24 cellular contexts compared by ENCODE assay signal in genomic region chr12:62966990-62967506, GRCh38. TPM values are rescaled to one million over a fixed set of nuclear protein-coding genes. Genes with fewer than 3 reads are reported as not detected.
DNase-seq lines count a peak whose midpoint lies in the region; ATAC-seq, FAIRE-seq and TF ChIP-seq lines count a peak whose summit lies in the region.
"Had no signal": no experiment of that assay in that cellular context is flagged by ENCODE, and none has a peak within 500 bp of the region (broad histone marks: within the 10 kb centered on the region; RNA-seq: fewer than 3 reads in every experiment).

No MANE protein-coding gene starts in this region.

- H3K4me1 Mint-ChIP-seq in osteocyte (ENCODE audit: unreplicated experiment) = peaks cover 52% of the 10 kb centered on the region
- H3K4me1 Mint-ChIP-seq: T-cell had no signal

- ATAC-seq in GM19023 (IDR thresholded peaks at IDR 0.05; ENCODE audit: unreplicated experiment) (no peak), HG03045 (IDR thresholded peaks at IDR 0.05; ENCODE audit: unreplicated experiment) (no peak), left lung (no peak)
- ATAC-seq: CD8-positive, alpha-beta T cell; T-cell had no signal

- no peaks in the 10 kb centered on the region for H3K27me3 ChIP-seq in left lung

- FAIRE-seq in HTR-8/SVneo (lab: Jason Lieb, UNC) = no peak
- FAIRE-seq: A204.1, G401.6 had no signal

- H3K27ac ChIP-seq in C4-2B = peak overlapping the region; percentile 28; the same call in 1 of the 2 replicates
- peak overlapping the region; percentile 88 for H3K27ac ChIP-seq in VCaP
- no peak overlapping the region for H3K27ac ChIP-seq in left lung
- H3K27ac ChIP-seq: GM23248 had no signal

- intact Hi-C loops in left lung (cut with DNase I) = no loop called here

- no peaks in the 10 kb centered on the region for H3K4me1 ChIP-seq in left lung

- no peaks in the 10 kb centered on the region for H3K36me3 ChIP-seq in left lung
- H3K36me3 ChIP-seq: HAP-1 had no signal

- H3K4me3 Mint-ChIP-seq in osteocyte (ENCODE audit: unreplicated experiment) = no peak overlapping the region
- H3K4me3 Mint-ChIP-seq: CD8-positive, alpha-beta T cell; T-cell had no signal

- H3K9me3 ChIP-seq in left lung = no peaks in the 10 kb centered on the region
- H3K9me3 ChIP-seq: HAP-1, SK-N-SH had no signal

- no peaks in the 10 kb centered on the region for H3K27me3 Mint-ChIP-seq in osteocyte (ENCODE audit: unreplicated experiment)

- H3K4me3 ChIP-seq in left lung = no peak overlapping the region
- H3K4me3 ChIP-seq: GM23248, HAP-1 had no signal

- H3K36me3 Mint-ChIP-seq in osteocyte (ENCODE audit: unreplicated experiment) = peaks cover 2% of the 10 kb centered on the region
- H3K36me3 Mint-ChIP-seq: CD8-positive, alpha-beta T cell; T-cell had no signal

- H3K9me3 Mint-ChIP-seq in osteocyte (ENCODE audit: unreplicated experiment) = no peaks in the 10 kb centered on the region
- H3K9me3 Mint-ChIP-seq: CD8-positive, alpha-beta T cell; T-cell had no signal

- peak overlapping the region; percentile 80 for H3K27ac Mint-ChIP-seq in osteocyte (ENCODE audit: unreplicated experiment)
- H3K27ac Mint-ChIP-seq: CD8-positive, alpha-beta T cell; T-cell had no signal

- TF ChIP-seq CTCF in C4-2B (conservative IDR thresholded peaks at IDR 0.05) (no peak), VCaP (conservative IDR thresholded peaks at IDR 0.05) (no peak), osteocyte (IDR thresholded peaks at IDR 0.05) (no peak), left lung (IDR thresholded peaks at IDR 0.05) (no peak)

- DNase-seq in HuH-7 (ENCODE audit: low spot score) (peak; percentile 28), osteocyte (ENCODE audit: extremely low spot score, unreplicated experiment) (no peak), HTR-8/SVneo (ENCODE audit: insufficient read length, low spot score) (no peak), left lung (no peak)
- DNase-seq: CD8-positive, alpha-beta T cell; GM23248; IMR-90; NCI-H1092; NCI-H1436 treated with DMSO at 0.1 percent for 48 hours; NCI-H2029 treated with DMSO at 0.1 percent for 48 hours; NCI-H2171 treated with DMSO at 0.1 percent for 48 hours; NCI-H446 treated with DMSO at 0.1 percent for 48 hours; NCI-H748 treated with DMSO at 0.1 percent for 48 hours; NK-92 treated with Interleukin-12 subunit alpha and Interleukin-12 subunit beta, amount 100 ng/mL, for 24 hours; SHP77 treated with DMSO at 0.1 percent for 48 hours; SK-N-SH; T-cell had no signal

RNA-seq across cellular contexts. Expression of gene PPM1H, which starts 32.1 kb away (rescaled TPM):
- total RNA-seq in osteocyte = 60.8 and 67.0 TPM in 2 replicates
- 10 to 100 TPM in 1 of 2 donors, 1 to 10 TPM in 1; 9.6 to 11.0 TPM for total RNA-seq in left lung
- total RNA-seq: CD8-positive, alpha-beta T cell had no signal

Comparison
In these comparisons a context has a peak if more than half of its experiments do, and no peak if none do; other contexts are left out.
1. H3K27ac ChIP-seq: peak in C4-2B (single experiment) and VCaP (single experiment); none in left lung (0 of 2).